Comparison of ENCODE assay signal across 15 cellular contexts in the genomic region with DNA sequence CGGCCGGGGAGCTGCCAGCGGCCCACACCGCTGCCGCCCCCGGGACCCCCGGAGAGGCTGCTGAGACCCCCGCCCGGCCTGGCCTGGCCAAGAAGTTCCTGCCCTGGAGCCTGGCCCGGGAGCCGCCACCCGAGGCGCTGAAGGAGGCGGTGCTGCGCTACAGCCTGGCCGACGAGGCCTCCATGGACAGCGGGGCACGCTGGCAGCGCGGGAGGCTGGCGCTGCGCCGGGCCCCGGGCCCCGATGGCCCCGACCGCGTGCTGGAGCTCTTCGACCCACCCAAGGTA. TPM values are rescaled to one million over a fixed set of nuclear protein-coding genes. Genes with fewer than 3 reads are reported as not detected.
DNase-seq lines count a peak whose midpoint lies in the region; ATAC-seq, FAIRE-seq and TF ChIP-seq lines count a peak whose summit lies in the region.
"Had no signal": no experiment of that assay in that cellular context is flagged by ENCODE, and none has a peak within 500 bp of the region (broad histone marks: within the 10 kb centered on the region; RNA-seq: fewer than 3 reads in every experiment).

No MANE protein-coding gene starts in this region.

- H3K36me3 ChIP-seq in heart right ventricle (peaks cover 0 to 79% (median 30%) of the 10 kb centered on the region in 9 donors), right atrium auricular region (peaks cover 38% of the 10 kb centered on the region), K562 (ENCODE audit: control insufficient read depth, insufficient read depth, low read length) (peaks cover 84% of the 10 kb centered on the region), neuronal stem cell (replicated peaks in 1 of 2; ENCODE audit: control insufficient read depth in 2 of 2, insufficient read depth in 2 of 2, low read length in 2 of 2) (peaks cover 1 to 12% of the 10 kb centered on the region in 2 donors), psoas muscle (ENCODE audit: insufficient read depth in 1 of 2, low read depth in 1 of 2) (peaks cover 0 to 29% of the 10 kb centered on the region in 2 donors)

- H3K23ac ChIP-seq in neuronal stem cell (ENCODE audit: low read depth, low read length, poor library complexity) = peak overlapping the region; percentile 5

- peak overlapping the region; percentile 11 for H3K4ac ChIP-seq in neuronal stem cell (ENCODE audit: low read length)

- no peak overlapping the region for H3K4me3 Mint-ChIP-seq in T-helper 2 cell treated with Interferon-gamma antibody and Interleukin-4, amounts not matched to agents 5 μg/mL and 100 μg/mL, for 36 hours
- H3K4me3 Mint-ChIP-seq: CD14-positive monocyte; CD4-positive, alpha-beta memory T cell had no signal

- H2BK120ac ChIP-seq in neuronal stem cell (ENCODE audit: low read depth, low read length) = no peak overlapping the region

- H3K36me3 Mint-ChIP-seq in T-helper 2 cell treated with Interferon-gamma antibody and Interleukin-4, amounts not matched to agents 5 μg/mL and 100 μg/mL, for 36 hours (ENCODE audit: low read depth) = peaks cover 36% of the 10 kb centered on the region

- H3K9ac ChIP-seq in K562 (ENCODE audit: insufficient read depth in 1 of 2, low read depth in 2 of 2, low read length in 2 of 2) (no peak overlapping the region), neuronal stem cell (ENCODE audit: low read depth, low read length, poor library complexity) (no peak overlapping the region)
- H3K9ac ChIP-seq: BLaER1 had no signal

- peaks cover 91% of the 10 kb centered on the region for H3K79me2 ChIP-seq in K562 (ENCODE audit: control insufficient read depth, insufficient read depth, low read length)

- no peak for TF ChIP-seq CTCF in heart right ventricle (IDR thresholded peaks at IDR 0.05)
- no peak for TF ChIP-seq CTCF in right atrium auricular region (IDR thresholded peaks at IDR 0.05)
- no peak for TF ChIP-seq CTCF in K562 (IDR thresholded peaks at IDR 0.05 in 2 of 3, conservative IDR thresholded peaks at IDR 0.05 in 1 of 3; ENCODE audit: insufficient read depth in 2 of 3, low read depth in 1 of 3, low read length in 3 of 3)
- TF ChIP-seq CTCF in psoas muscle (IDR thresholded peaks at IDR 0.05) = no peak

- H3K79me1 ChIP-seq in neuronal stem cell (ENCODE audit: low read depth, low read length) = no peaks in the 10 kb centered on the region

- H3K4me1 ChIP-seq in heart right ventricle = peaks cover 6 to 90% (median 51%) of the 10 kb centered on the region in 9 donors
- H3K4me1 ChIP-seq in right atrium auricular region = peaks cover 0 to 38% of the 10 kb centered on the region in 2 donors
- peaks cover 8 to 11% of the 10 kb centered on the region in 2 experiments for H3K4me1 ChIP-seq in K562 (replicated peaks in 1 of 2; ENCODE audit: control insufficient read depth in 2 of 2, insufficient read depth in 2 of 2, low read length in 2 of 2)
- H3K4me1 ChIP-seq in neuronal stem cell (ENCODE audit: control insufficient read depth in 2 of 2, insufficient read depth in 1 of 2, low read depth in 1 of 2, low read length in 2 of 2) = peaks cover 0 to under 1% of the 10 kb centered on the region in 2 donors
- H3K4me1 ChIP-seq in psoas muscle = peaks cover 8% of the 10 kb centered on the region

- no peak overlapping the region for H4K8ac ChIP-seq in neuronal stem cell (ENCODE audit: low read depth, low read length)

- H3K4me3 ChIP-seq in heart right ventricle (no peak overlapping the region), right atrium auricular region (no peak overlapping the region), K562 (no peak overlapping the region), neuronal stem cell (ENCODE audit: low read length in 2 of 2) (no peak overlapping the region), psoas muscle (no peak overlapping the region)
- H3K4me3 ChIP-seq: BLaER1 had no signal

- CTCF ChIA-PET in K562 (lab: Yijun Ruan, JAX; ENCODE audit: low intra/inter-chr PET ratio) = no interaction called here

- TF ChIP-seq EP300 in K562 (IDR thresholded peaks at IDR 0.05; ENCODE audit: low read length) = no peak

- peaks cover 15% of the 10 kb centered on the region for H3K4me1 Mint-ChIP-seq in T-helper 2 cell treated with Interferon-gamma antibody and Interleukin-4, amounts not matched to agents 5 μg/mL and 100 μg/mL, for 36 hours (ENCODE audit: low read depth)

- POLR2A ChIA-PET in K562 (lab: Yijun Ruan, JAX) = interaction anchor here (1.1 kb wide), 1 partner anchor 10 kb away, joined by 4 read pairs; no protein-coding TSS in a partner anchor

- no peak overlapping the region for H4K91ac ChIP-seq in neuronal stem cell (ENCODE audit: low read depth, low read length, poor library complexity)

- no peak overlapping the region for H2AK5ac ChIP-seq in neuronal stem cell (ENCODE audit: low read depth, low read length)

- no peak overlapping the region for H3K18ac ChIP-seq in neuronal stem cell (ENCODE audit: low read length)

- H3K4me2 ChIP-seq in K562 (ENCODE audit: insufficient read depth, low read length) (no peak overlapping the region), neuronal stem cell (ENCODE audit: insufficient read depth, low read length, poor library complexity, severe bottlenecking) (no peak overlapping the region)
- H3K4me2 ChIP-seq: BLaER1 had no signal

- TF ChIP-seq POLR2A in K562 (conservative IDR thresholded peaks at IDR 0.05) = no peak

- DNase-seq in heart right ventricle (no peak), right atrium auricular region (ENCODE audit: low spot score) (no peak), D341Med (ENCODE audit: low spot score) (peak; percentile 32), K562 (ENCODE audit: extremely low read depth in 1 of 4, low spot score in 3 of 4) (no peak), neuronal stem cell (ENCODE audit: low spot score) (no peak), NCI-H1436 treated with DMSO at 0.1 percent for 48 hours (lab: John Stamatoyannopoulos, UW) (no peak), psoas muscle (no peak)
- no peak for DNase-seq in T-helper 2 cell treated with Interferon-gamma antibody and Interleukin-4, amounts not matched to agents 5 μg/mL and 100 μg/mL, for 36 hours (ENCODE audit: low spot score)
- DNase-seq: 8988T; CD4-positive, alpha-beta memory T cell; DMS79 treated with DMSO at 0.1 percent for 48 hours; GF-D8; HCEC 1CT had no signal

- H2BK12ac ChIP-seq in neuronal stem cell (ENCODE audit: low read length) = no peak overlapping the region

- no peaks in the 10 kb centered on the region for H3K9me3 ChIP-seq in heart right ventricle
- no peaks in the 10 kb centered on the region for H3K9me3 ChIP-seq in right atrium auricular region
- no peaks in the 10 kb centered on the region for H3K9me3 ChIP-seq in K562 (replicated peaks; ENCODE audit: control insufficient read depth, insufficient read depth, low read depth, low read length)
- no peaks in the 10 kb centered on the region for H3K9me3 ChIP-seq in neuronal stem cell (replicated peaks in 1 of 2; ENCODE audit: control insufficient read depth in 2 of 2, insufficient read depth in 1 of 2, low read depth in 1 of 2, low read length in 2 of 2)
- H3K9me3 ChIP-seq in psoas muscle = no peaks in the 10 kb centered on the region
- H3K9me3 ChIP-seq: BLaER1 had no signal

- peak overlapping the region; percentile 33 for H3K14ac ChIP-seq in neuronal stem cell (ENCODE audit: low read length)

- no peaks in the 10 kb centered on the region for H3K27me3 ChIP-seq in heart right ventricle
- H3K27me3 ChIP-seq in right atrium auricular region = no peaks in the 10 kb centered on the region
- H3K27me3 ChIP-seq in K562 (ENCODE audit: control insufficient read depth in 2 of 2, insufficient read depth in 2 of 2, low read length in 2 of 2) = no peaks in the 10 kb centered on the region
- no peaks in the 10 kb centered on the region for H3K27me3 ChIP-seq in neuronal stem cell (ENCODE audit: control insufficient read depth in 3 of 3, insufficient read depth in 3 of 3, low read depth in 1 of 3, low read length in 3 of 3)
- H3K27me3 ChIP-seq in psoas muscle (ENCODE audit: insufficient read depth in 3 of 3, low read length in 2 of 3) = no peaks in the 10 kb centered on the region
- H3K27me3 ChIP-seq: BLaER1 had no signal

- FAIRE-seq in K562 (lab: Jason Lieb, UNC) = no peak

- no peaks in the 10 kb centered on the region for H3K9me3 Mint-ChIP-seq in T-helper 2 cell treated with Interferon-gamma antibody and Interleukin-4, amounts not matched to agents 5 μg/mL and 100 μg/mL, for 36 hours

- H2AFZ ChIP-seq in K562 (ENCODE audit: low read depth, low read length) = no peak overlapping the region
- H2AFZ ChIP-seq in neuronal stem cell (ENCODE audit: low read length) = no peak overlapping the region

- H3K27me3 Mint-ChIP-seq in T-helper 2 cell treated with Interferon-gamma antibody and Interleukin-4, amounts not matched to agents 5 μg/mL and 100 μg/mL, for 36 hours (ENCODE audit: low read depth) = no peaks in the 10 kb centered on the region
- H3K27me3 Mint-ChIP-seq: CD4-positive, alpha-beta memory T cell had no signal

- 91 to 94% methylated on average over 30 of the region's 30 CpGs for WGBS in heart right ventricle, 2 donors
- 96% methylated on average over 22 of the region's 30 CpGs for WGBS in K562 (ENCODE audit: insufficient coverage, low coverage, missing lambda C conversion rate)
- WGBS in neuronal stem cell (ENCODE audit: extremely low coverage in 2 of 2, insufficient read length in 2 of 2, insufficient replicate concordance in 1 of 2), 2 donors = no CpG with 5 or more reads among the region's 30 CpGs
- 93 to 97% (median 94%) methylated on average over 23 to 30 of the region's 30 CpGs for WGBS in psoas muscle, 3 donors

- H3K9me1 ChIP-seq in K562 (ENCODE audit: control insufficient read depth, insufficient read depth, low read length) = peaks cover 13% of the 10 kb centered on the region

- H4K20me1 ChIP-seq in K562 (replicated peaks; ENCODE audit: control insufficient read depth, insufficient read depth, low read length) = peaks cover 35% of the 10 kb centered on the region

- H2BK5ac ChIP-seq in neuronal stem cell (ENCODE audit: low read length) = no peak overlapping the region

- no peak overlapping the region for H2BK15ac ChIP-seq in neuronal stem cell (ENCODE audit: low read length)

- in situ Hi-C loops in K562 (cut with MboI) = no loop called here

- ATAC-seq in heart right ventricle = no peak
- ATAC-seq in K562 = no peak
- ATAC-seq in psoas muscle = no peak

- no TSS peak for BruUV-seq in K562 (replicated peaks; lab: Mats Ljungman, UMichigan)

- no peak overlapping the region for H3K27ac Mint-ChIP-seq in T-helper 2 cell treated with Interferon-gamma antibody and Interleukin-4, amounts not matched to agents 5 μg/mL and 100 μg/mL, for 36 hours

- intact Hi-C loops in heart right ventricle (cut with DNase I) (no loop called here), K562 (cut with micrococcal nuclease) (no loop called here), psoas muscle (cut with DNase I) (no loop called here)

- H3K27ac ChIP-seq in heart right ventricle (peak overlapping the region in 8 of 10 donors; percentile 23 to 93 (median 60)), right atrium auricular region (no peak overlapping the region), K562 (ENCODE audit: extremely low read depth, low read depth, low read length) (no peak overlapping the region), neuronal stem cell (replicated peaks; ENCODE audit: low read length) (no peak overlapping the region), psoas muscle (no peak overlapping the region)
- H3K27ac ChIP-seq: BLaER1 had no signal

- TF ChIP-seq RAD21 in K562 (CRISPR knock-in tag; conservative IDR thresholded peaks at IDR 0.05 in 1 of 2, IDR thresholded peaks at IDR 0.05 in 1 of 2) = no peak

RNA-seq across cellular contexts. Expression of gene SH2B3, which starts 12.8 kb away (rescaled TPM):
- total RNA-seq in heart right ventricle (10 to 100 TPM; 29.8 to 61.4 (median 39.0) TPM), right atrium auricular region (10 to 100 TPM; 42.6 to 47.4 TPM), K562 (2014; rRNA removed) (46.7 and 52.0 TPM in 2 replicates), K562 (2014; rRNA removed; fragmentation: Illumina TruSeq; extraction: Trizol) (37.4 and 46.7 TPM in 2 replicates), K562 (2015; rRNA removed; fragmentation: Illumina TruSeq; extraction: Trizol) (22.9 and 23.4 TPM in 2 replicates), K562 (2021) (63.8 and 75.3 TPM in 2 replicates), psoas muscle (10 to 100 TPM; 10.5 to 25.0 (median 13.2) TPM)
- polyA plus RNA-seq in heart right ventricle (10 to 100 TPM in 1 of 2 donors, 1 to 10 TPM in 1; 9.9 to 11.5 TPM), K562 (2011; rRNA removed) (28.2 and 32.5 TPM in 2 replicates), K562 (2014; fragmentation: Illumina TruSeq; extraction: Trizol) (59.9 and 64.4 TPM in 2 replicates), K562 (2014; fragmentation: Nextera tagmentation; extraction: Ambion mirVana) (10 to 100 TPM; 10.8 to 14.3 TPM), K562 (2014; rRNA removed) (38.6 and 41.3 TPM in 2 replicates), psoas muscle (10 to 100 TPM in 1 of 3 donors, 1 to 10 TPM in 2; 4.4 to 22.0 (median 6.4) TPM)
- 50.2 and 69.6 TPM in 2 replicates for total RNA-seq in K562 (2011; cell fraction: chromatin; rRNA removed; ENCODE audit: low replicate concordance)
- total RNA-seq in K562 (2011; cell fraction: nucleolus; rRNA removed) = 38.4 and 40.4 TPM in 2 replicates
- 52.1 and 86.9 TPM in 2 replicates for total RNA-seq in K562 (2011; cell fraction: nucleoplasm; rRNA removed)
- 33.3 and 57.9 TPM in 2 replicates for polyA plus RNA-seq in K562 (2011; cell fraction: cytosol; rRNA removed)
- polyA plus RNA-seq in K562 (2011; cell fraction: nucleus; rRNA removed) = 25.5 and 39.5 TPM in 2 replicates
- 29.2 and 33.2 TPM in 2 replicates for polyA plus RNA-seq in K562 (2012)
- polyA minus RNA-seq in K562 (2011; rRNA and poly(A)+ RNA removed) = 22.2 and 28.8 TPM in 2 replicates
- 40.8 and 46.0 TPM in 2 replicates for polyA minus RNA-seq in K562 (2011; cell fraction: cytosol; rRNA and poly(A)+ RNA removed)
- polyA minus RNA-seq in K562 (2011; cell fraction: nucleus; rRNA and poly(A)+ RNA removed) = 10.2 and 14.4 TPM in 2 replicates
- 6.5 TPM for polyA plus RNA-seq in neuronal stem cell (2013, experiment 1 of 2)
- polyA plus RNA-seq in neuronal stem cell (2013, experiment 2 of 2) = 6.3 TPM

RNA-seq across cellular contexts. Expression of gene PHETA1, which starts 49.6 kb away (rescaled TPM):
- total RNA-seq in heart right ventricle (10 to 100 TPM; 11.9 to 41.6 (median 18.6) TPM), right atrium auricular region (10 to 100 TPM; 11.5 to 13.4 TPM), K562 (2014; rRNA removed) (6.2 and 8.0 TPM in 2 replicates), K562 (2014; rRNA removed; fragmentation: Illumina TruSeq; extraction: Trizol) (1.3 and 1.5 TPM in 2 replicates), K562 (2015; rRNA removed; fragmentation: Illumina TruSeq; extraction: Trizol) (3.0 and 3.5 TPM in 2 replicates), K562 (2021) (8.9 and 12.4 TPM in 2 replicates), psoas muscle (1 to 10 TPM; 5.3 to 7.0 (median 6.1) TPM)
- polyA plus RNA-seq in heart right ventricle (10 to 100 TPM; 16.9 to 24.1 TPM), K562 (2011; rRNA removed) (2.2 and 2.5 TPM in 2 replicates), K562 (2014; fragmentation: Illumina TruSeq; extraction: Trizol) (3.4 and 5.7 TPM in 2 replicates), K562 (2014; fragmentation: Nextera tagmentation; extraction: Ambion mirVana) (under 1 TPM; 0.03 to 0.17 TPM), K562 (2014; rRNA removed) (6.9 and 7.2 TPM in 2 replicates), psoas muscle (10 to 100 TPM in 1 of 3 donors, 1 to 10 TPM in 2; 7.6 to 19.9 (median 8.2) TPM)
- total RNA-seq in K562 (2011; cell fraction: chromatin; rRNA removed; ENCODE audit: low replicate concordance) = 4.2 and 14.8 TPM in 2 replicates
- 14.1 and 15.7 TPM in 2 replicates for total RNA-seq in K562 (2011; cell fraction: nucleolus; rRNA removed)
- total RNA-seq in K562 (2011; cell fraction: nucleoplasm; rRNA removed) = 6.2 and 8.2 TPM in 2 replicates
- polyA plus RNA-seq in K562 (2011; cell fraction: cytosol; rRNA removed) = 2.8 and 8.2 TPM in 2 replicates
- polyA plus RNA-seq in K562 (2011; cell fraction: nucleus; rRNA removed) = 6.7 and 12.1 TPM in 2 replicates
- polyA plus RNA-seq in K562 (2012) = 6.0 and 7.5 TPM in 2 replicates
- 0.84 and 1.5 TPM in 2 replicates for polyA minus RNA-seq in K562 (2011; rRNA and poly(A)+ RNA removed)
- polyA minus RNA-seq in K562 (2011; cell fraction: cytosol; rRNA and poly(A)+ RNA removed) = 2.2 and 4.1 TPM in 2 replicates
- polyA minus RNA-seq in K562 (2011; cell fraction: nucleus; rRNA and poly(A)+ RNA removed) = 3.6 and 4.3 TPM in 2 replicates
- 10.7 TPM for polyA plus RNA-seq in neuronal stem cell (2013, experiment 1 of 2)
- polyA plus RNA-seq in neuronal stem cell (2013, experiment 2 of 2) = 11.2 TPM

Comparison
In these comparisons a context has a peak if more than half of its experiments do, and no peak if none do; other contexts are left out.
1. H3K27ac ChIP-seq: peak in heart right ventricle (8 of 10); none in right atrium auricular region (0 of 2), K562 (single experiment), neuronal stem cell (single experiment) and psoas muscle (single experiment).